In the genomic region with DNA sequence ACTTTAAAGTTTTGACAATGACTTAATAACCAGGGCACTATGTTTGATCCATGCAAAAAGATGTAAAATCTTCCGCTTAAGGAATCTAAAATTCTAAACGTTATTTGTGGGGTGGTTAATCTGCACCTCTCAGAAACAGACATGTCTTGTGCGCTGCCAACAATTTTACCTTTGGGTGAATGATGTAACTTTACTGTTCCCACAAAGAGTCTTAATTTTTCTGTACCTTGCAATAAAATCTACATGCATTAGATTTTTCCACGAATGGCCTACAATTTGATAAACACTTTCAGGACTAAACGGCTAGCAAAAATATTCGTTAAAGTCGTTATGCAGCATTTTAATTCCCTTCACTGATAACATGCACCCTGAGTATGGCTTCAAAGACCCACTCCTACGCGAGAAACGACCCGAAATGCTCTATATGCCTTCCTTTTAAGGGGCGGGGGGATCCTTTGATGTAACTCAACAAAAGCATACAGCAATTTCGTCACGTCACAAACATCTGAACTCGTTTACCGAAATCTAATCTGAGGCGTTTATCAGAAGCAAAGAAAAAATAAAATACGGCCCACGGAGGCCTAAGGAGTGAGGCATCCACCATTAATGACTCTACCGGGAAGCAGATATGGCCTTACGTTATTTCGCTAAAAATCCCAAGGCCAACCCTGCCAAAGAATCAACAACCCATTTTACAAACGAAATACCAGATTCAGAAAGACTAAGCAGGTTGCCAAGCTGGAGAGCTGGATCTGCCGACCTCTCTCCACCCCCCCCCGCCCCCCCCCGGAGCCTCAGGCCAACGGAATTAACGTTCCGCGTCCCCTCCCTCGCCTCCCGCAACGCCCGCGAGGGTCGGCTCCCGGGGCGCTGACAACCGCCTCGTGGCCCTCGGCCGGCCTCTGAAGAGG, we compare ENCODE assay signal across 8 cellular contexts. TPM values are rescaled to one million over a fixed set of nuclear protein-coding genes. Genes with fewer than 3 reads are reported as not detected.
A peak's percentile ranks its signal among the peaks of the same experiment; 100 is the strongest.
DNase-seq lines count a peak whose midpoint lies in the region; ATAC-seq and TF ChIP-seq lines count a peak whose summit lies in the region.

No MANE protein-coding gene starts in this region.

- H3K27me3 ChIP-seq in mononuclear cell (ENCODE audit: insufficient read depth, low read length) (no peaks in the 10 kb centered on the region), transverse colon (no peaks in the 10 kb centered on the region)

- peak overlapping the region; percentile 97 for H3K27ac Mint-ChIP-seq in T-helper 2 cell treated with Interferon-gamma antibody and Interleukin-4, amounts not matched to agents 5 μg/mL and 100 μg/mL, for 36 hours

- TF ChIP-seq CTCF in transverse colon (IDR thresholded peaks at IDR 0.05), result no peak

- H3K4me1 ChIP-seq in mononuclear cell (ENCODE audit: insufficient read depth, low read length) (peaks cover 24% of the 10 kb centered on the region), transverse colon (peaks cover 17 to 37% (median 27%) of the 10 kb centered on the region in 4 donors)

- TF ChIP-seq EP300 in transverse colon (IDR thresholded peaks at IDR 0.05; ENCODE audit: low read depth), result no peak

- H3K9me3 Mint-ChIP-seq in T-helper 2 cell treated with Interferon-gamma antibody and Interleukin-4, amounts not matched to agents 5 μg/mL and 100 μg/mL, for 36 hours, result no peaks in the 10 kb centered on the region

- peak; percentile 60 for DNase-seq in NCI-H510A (lab: John Stamatoyannopoulos, UW)
- DNase-seq in NCI-H510A treated with DMSO at 0.1 percent for 48 hours (lab: John Stamatoyannopoulos, UW), result no peak
- peak; percentile 16 for DNase-seq in T-helper 2 cell treated with Interferon-gamma antibody and Interleukin-4, amounts not matched to agents 5 μg/mL and 100 μg/mL, for 36 hours (ENCODE audit: low spot score)
- peak; percentile 13 for DNase-seq in effector CD4-positive, alpha-beta T cell
- no peak for DNase-seq in transverse colon

- ATAC-seq in HG03175 (IDR thresholded peaks at IDR 0.05; ENCODE audit: unreplicated experiment) (peak; percentile 30), HG03571 (IDR thresholded peaks at IDR 0.05; ENCODE audit: unreplicated experiment) (no peak)

- H3K9me3 ChIP-seq in mononuclear cell (ENCODE audit: low read depth, low read length), result no peaks in the 10 kb centered on the region
- H3K9me3 ChIP-seq in transverse colon, result no peaks in the 10 kb centered on the region

- H3K4me3 Mint-ChIP-seq in T-helper 2 cell treated with Interferon-gamma antibody and Interleukin-4, amounts not matched to agents 5 μg/mL and 100 μg/mL, for 36 hours, result peak overlapping the region; percentile 93

- H3K27me3 Mint-ChIP-seq in T-helper 2 cell treated with Interferon-gamma antibody and Interleukin-4, amounts not matched to agents 5 μg/mL and 100 μg/mL, for 36 hours (ENCODE audit: low read depth), result no peaks in the 10 kb centered on the region

- WGBS in transverse colon (ENCODE audit: low coverage in 1 of 2), 2 donors, result 0 to 2% methylated on average over 22 to 42 of the region's 42 CpGs

- peaks cover 32% of the 10 kb centered on the region for H3K4me1 Mint-ChIP-seq in T-helper 2 cell treated with Interferon-gamma antibody and Interleukin-4, amounts not matched to agents 5 μg/mL and 100 μg/mL, for 36 hours (ENCODE audit: low read depth)

- in situ Hi-C loops in transverse colon (cut with MboI; ENCODE audit: low pct_ligation_motif_present in 1 of 4, low pct_unique_long_range_greater_than_20kb in 1 of 4, low sequenced_read_pairs in 3 of 4), result no loop called here

- H3K36me3 Mint-ChIP-seq in T-helper 2 cell treated with Interferon-gamma antibody and Interleukin-4, amounts not matched to agents 5 μg/mL and 100 μg/mL, for 36 hours (ENCODE audit: low read depth), result peaks cover 36% of the 10 kb centered on the region

- intact Hi-C loops in transverse colon (cut with DNase I; ENCODE audit: low total_unique reads), result no loop called here

- H3K27ac ChIP-seq in transverse colon, result peak overlapping the region; percentile 91 to 98 (median 94)

- H3K36me3 ChIP-seq in transverse colon, result no peaks in the 10 kb centered on the region

- TF ChIP-seq POLR2A in transverse colon (IDR thresholded peaks at IDR 0.05), result no peak

- H3K4me3 ChIP-seq in mononuclear cell (ENCODE audit: low read length), result peak overlapping the region; percentile 87
- peak overlapping the region; percentile 71 to 88 (median 82) for H3K4me3 ChIP-seq in transverse colon

RNA-seq across cellular contexts. Expression of a gene that starts 0.6 kb away (rescaled TPM):
- total RNA-seq in mononuclear cell (19.0 TPM), transverse colon (100 to 1,000 TPM in 1 of 4 donors, 10 to 100 TPM in 3; 16.1 to 103 (median 20.0) TPM)

RNA-seq across cellular contexts. Expression of a gene that starts 0.6 kb away (rescaled TPM):
- total RNA-seq in mononuclear cell (63.2 TPM), transverse colon (10 to 100 TPM; 32.1 to 79.4 (median 45.5) TPM)

RNA-seq across cellular contexts. Expression of a gene that starts 0.9 kb away (rescaled TPM):
- total RNA-seq in mononuclear cell, result 14.3 TPM
- total RNA-seq in transverse colon, result 10 to 100 TPM in 2 of 4 donors, 1 to 10 TPM in 2; 2.6 to 19.1 (median 9.8) TPM

RNA-seq across cellular contexts. Expression of a gene that starts 36.1 kb away (rescaled TPM):
- total RNA-seq in mononuclear cell (4.6 TPM), transverse colon (10 to 100 TPM in 3 of 4 donors, 1 to 10 TPM in 1; 8.2 to 24.7 (median 18.6) TPM)

RNA-seq across cellular contexts. Expression of a gene that starts 46.2 kb away (rescaled TPM):
- 0.10 TPM for total RNA-seq in mononuclear cell
- 10 to 100 TPM; 14.7 to 48.7 (median 30.7) TPM for total RNA-seq in transverse colon

Comparison
In these comparisons a context has a peak if more than half of its experiments do, and no peak if none do; other contexts are left out.
1. DNase-seq: peak in NCI-H510A (single experiment), T-helper 2 cell treated with Interferon-gamma antibody and Interleukin-4, amounts not matched to agents 5 μg/mL and 100 μg/mL, for 36 hours (single experiment) and effector CD4-positive, alpha-beta T cell (single experiment); none in NCI-H510A treated with DMSO at 0.1 percent for 48 hours (single experiment) and transverse colon (single experiment).